In genomic region chr4:70544279-70544870, GRCh38 we compare ENCODE assay signal across 9 cellular contexts. TPM values are rescaled to one million over a fixed set of nuclear protein-coding genes. Genes with fewer than 3 reads are reported as not detected.
A peak's percentile ranks its signal among the peaks of the same experiment; 100 is the strongest.
DNase-seq lines count a peak whose midpoint lies in the region; ATAC-seq and TF ChIP-seq lines count a peak whose summit lies in the region.
"Had no signal": no experiment of that assay in that cellular context is flagged by ENCODE, and none has a peak within 500 bp of the region (broad histone marks: within the 10 kb centered on the region; RNA-seq: fewer than 3 reads in every experiment).

No MANE protein-coding gene starts in this region.

- peak; percentile 11 for DNase-seq in NCI-H146 (lab: John Stamatoyannopoulos, UW)
- no peak for DNase-seq in NCI-H146 treated with DMSO at 0.1 percent for 48 hours (lab: John Stamatoyannopoulos, UW; ENCODE audit: unreplicated experiment)
- DNase-seq in nephron progenitor cell, result no peak
- no peak for DNase-seq in COLO668 (lab: John Stamatoyannopoulos, UW; ENCODE audit: unreplicated experiment)
- no peak for DNase-seq in sigmoid colon
- no peak for DNase-seq in activated T-helper 2 cell treated with anti-CD3 and anti-CD28 coated beads, Interferon-gamma antibody, Interleukin-2, Interleukin-4, amounts not matched to agents 10 μg/mL and 5 μg/mL and 100 μg/mL, durations not matched to agents 14 hours and 24 hours and 36 hours (ENCODE audit: low spot score)

- ATAC-seq in HG03139 (IDR thresholded peaks at IDR 0.05; ENCODE audit: unreplicated experiment), result peak; percentile 74

- peak overlapping the region; percentile 25 for H3K27ac Mint-ChIP-seq in nephron progenitor cell
- no peak overlapping the region for H3K27ac Mint-ChIP-seq in activated T-helper 2 cell treated with anti-CD3 and anti-CD28 coated beads, Interferon-gamma antibody, Interleukin-2, Interleukin-4, amounts not matched to agents 10 μg/mL and 5 μg/mL and 100 μg/mL, durations not matched to agents 14 hours and 24 hours and 36 hours
- H3K27ac Mint-ChIP-seq: CD4-positive, CD25-positive, alpha-beta regulatory T cell had no signal

- no peak for TF ChIP-seq EP300 in sigmoid colon (IDR thresholded peaks at IDR 0.05)

- no peaks in the 10 kb centered on the region for H3K27me3 ChIP-seq in sigmoid colon

- intact Hi-C loops in sigmoid colon (cut with DNase I), result no loop called here
- intact Hi-C loops in activated T-helper 2 cell treated with anti-CD3 and anti-CD28 coated beads, Interferon-gamma antibody, Interleukin-2, Interleukin-4, amounts not matched to agents 10 μg/mL and 5 μg/mL and 100 μg/mL, durations not matched to agents 14 hours and 24 hours and 36 hours (cut with micrococcal nuclease), result no loop called here

- TF ChIP-seq POLR2A in sigmoid colon (IDR thresholded peaks at IDR 0.05), result no peak

- no peaks in the 10 kb centered on the region for H3K9me3 Mint-ChIP-seq in nephron progenitor cell
- H3K9me3 Mint-ChIP-seq in activated T-helper 2 cell treated with anti-CD3 and anti-CD28 coated beads, Interferon-gamma antibody, Interleukin-2, Interleukin-4, amounts not matched to agents 10 μg/mL and 5 μg/mL and 100 μg/mL, durations not matched to agents 14 hours and 24 hours and 36 hours, result no peaks in the 10 kb centered on the region

- no peak overlapping the region for H3K4me3 ChIP-seq in WI38 (ENCODE audit: low read depth, low read length)
- no peak overlapping the region for H3K4me3 ChIP-seq in sigmoid colon

- TF ChIP-seq CTCF in WI38 (IDR thresholded peaks at IDR 0.05; ENCODE audit: low read depth, low read length), result peak; percentile 30
- TF ChIP-seq CTCF in nephron progenitor cell (IDR thresholded peaks at IDR 0.05), result peak; percentile 64
- TF ChIP-seq CTCF in sigmoid colon (IDR thresholded peaks at IDR 0.05), result no peak

- H3K36me3 Mint-ChIP-seq in nephron progenitor cell (ENCODE audit: low read depth), result no peaks in the 10 kb centered on the region
- H3K36me3 Mint-ChIP-seq in activated T-helper 2 cell treated with anti-CD3 and anti-CD28 coated beads, Interferon-gamma antibody, Interleukin-2, Interleukin-4, amounts not matched to agents 10 μg/mL and 5 μg/mL and 100 μg/mL, durations not matched to agents 14 hours and 24 hours and 36 hours (ENCODE audit: low read depth), result no peaks in the 10 kb centered on the region
- H3K36me3 Mint-ChIP-seq: CD4-positive, CD25-positive, alpha-beta regulatory T cell had no signal

- no peak overlapping the region for H3K27ac ChIP-seq in sigmoid colon

- H3K36me3 ChIP-seq in sigmoid colon, result no peaks in the 10 kb centered on the region

- no peaks in the 10 kb centered on the region for H3K4me1 ChIP-seq in sigmoid colon

- no peaks in the 10 kb centered on the region for H3K9me3 ChIP-seq in sigmoid colon

- no peaks in the 10 kb centered on the region for H3K27me3 Mint-ChIP-seq in nephron progenitor cell (ENCODE audit: low read depth, poor library complexity)
- H3K27me3 Mint-ChIP-seq in activated T-helper 2 cell treated with anti-CD3 and anti-CD28 coated beads, Interferon-gamma antibody, Interleukin-2, Interleukin-4, amounts not matched to agents 10 μg/mL and 5 μg/mL and 100 μg/mL, durations not matched to agents 14 hours and 24 hours and 36 hours (ENCODE audit: low read depth), result no peaks in the 10 kb centered on the region
- H3K27me3 Mint-ChIP-seq: CD4-positive, CD25-positive, alpha-beta regulatory T cell had no signal

- H3K4me3 Mint-ChIP-seq in nephron progenitor cell, result no peak overlapping the region
- no peak overlapping the region for H3K4me3 Mint-ChIP-seq in activated T-helper 2 cell treated with anti-CD3 and anti-CD28 coated beads, Interferon-gamma antibody, Interleukin-2, Interleukin-4, amounts not matched to agents 10 μg/mL and 5 μg/mL and 100 μg/mL, durations not matched to agents 14 hours and 24 hours and 36 hours (ENCODE audit: low read depth)
- H3K4me3 Mint-ChIP-seq: CD4-positive, CD25-positive, alpha-beta regulatory T cell had no signal

- H3K4me1 Mint-ChIP-seq in nephron progenitor cell, result no peaks in the 10 kb centered on the region
- no peaks in the 10 kb centered on the region for H3K4me1 Mint-ChIP-seq in activated T-helper 2 cell treated with anti-CD3 and anti-CD28 coated beads, Interferon-gamma antibody, Interleukin-2, Interleukin-4, amounts not matched to agents 10 μg/mL and 5 μg/mL and 100 μg/mL, durations not matched to agents 14 hours and 24 hours and 36 hours (ENCODE audit: low read depth)
- H3K4me1 Mint-ChIP-seq: CD4-positive, CD25-positive, alpha-beta regulatory T cell had no signal

RNA-seq across cellular contexts. Expression of gene AMTN, which starts 26.0 kb away (rescaled TPM):
- total RNA-seq in sigmoid colon, result not detected
- not detected for polyA plus RNA-seq in sigmoid colon
- not detected in 2 replicates for total RNA-seq in activated T-helper 2 cell treated with anti-CD3 and anti-CD28 coated beads, Interferon-gamma antibody, Interleukin-2, Interleukin-4, amounts not matched to agents 10 μg/mL and 5 μg/mL and 100 μg/mL, durations not matched to agents 14 hours and 24 hours and 36 hours
- total RNA-seq: CD4-positive, CD25-positive, alpha-beta regulatory T cell had no signal
- polyA plus RNA-seq: CD4-positive, CD25-positive, alpha-beta regulatory T cell had no signal

RNA-seq across cellular contexts. Expression of gene AMBN, which starts 47.7 kb away (rescaled TPM):
- not detected for total RNA-seq in sigmoid colon
- not detected for polyA plus RNA-seq in sigmoid colon
- total RNA-seq in activated T-helper 2 cell treated with anti-CD3 and anti-CD28 coated beads, Interferon-gamma antibody, Interleukin-2, Interleukin-4, amounts not matched to agents 10 μg/mL and 5 μg/mL and 100 μg/mL, durations not matched to agents 14 hours and 24 hours and 36 hours, result not detected in 2 replicates
- total RNA-seq: CD4-positive, CD25-positive, alpha-beta regulatory T cell had no signal
- polyA plus RNA-seq: CD4-positive, CD25-positive, alpha-beta regulatory T cell had no signal

Comparison
In these comparisons a context has a peak if more than half of its experiments do, and no peak if none do; other contexts are left out.
1. CTCF ChIP-seq: peak in WI38 (single experiment) and nephron progenitor cell (single experiment); none in sigmoid colon (0 of 4).